15 cellular contexts compared by ENCODE assay signal in the genomic region with DNA sequence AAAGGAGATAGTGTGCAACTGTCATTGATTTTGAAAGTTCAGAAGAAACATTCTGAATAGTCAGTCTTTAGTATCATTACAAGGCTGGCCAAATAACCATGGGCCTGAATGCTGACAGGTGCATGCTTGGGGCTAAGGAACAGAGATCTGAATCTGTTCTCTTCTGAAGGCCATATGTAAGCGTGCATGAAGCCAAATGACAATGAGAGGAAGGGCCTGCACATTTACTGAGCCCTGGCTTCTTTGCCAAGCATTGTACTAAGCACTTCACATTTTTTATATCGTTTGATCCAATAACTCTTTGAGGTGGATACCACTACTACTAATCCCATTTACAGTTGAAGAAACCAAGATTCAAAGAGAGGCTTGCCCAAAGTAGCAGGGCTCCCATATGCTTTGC.
"Had no signal": no experiment of that assay in that cellular context is flagged by ENCODE, and none has a peak within 500 bp of the region (broad histone marks: within the 10 kb centered on the region; RNA-seq: fewer than 3 reads in every experiment).

No MANE protein-coding gene starts in this region.

- DNase-seq: activated CD4-positive, alpha-beta T cell treated with anti-CD3 and anti-CD28 coated beads for 4 hours; activated CD8-positive, alpha-beta memory T cell treated with anti-CD3 and anti-CD28 coated beads, Interleukin-2, amount 50 U/mL, for 4 hours; activated CD8-positive, alpha-beta T cell treated with anti-CD3 and anti-CD28 coated beads for 36 hours; activated gamma-delta T cell treated with Interleukin-2 at 50 U/mL for 16 hours; activated naive CD8-positive, alpha-beta T cell treated with anti-CD3 and anti-CD28 coated beads for 36 hours; activated T-cell treated with anti-CD3 and anti-CD28 coated beads, Interleukin-2, amount 50 U/mL, for 72 hours; effector memory CD4-positive, alpha-beta T cell; left cardiac atrium; mesendoderm; nephron progenitor cell; stimulated activated CD4-positive, alpha-beta T cell treated with anti-CD3 and anti-CD28 coated beads, Interleukin-15, amount 100 ng/mL, for 24 hours; stimulated activated CD4-positive, alpha-beta T cell treated with anti-CD3 and anti-CD28 coated beads, Interleukin-4, amount 100 ng/mL, for 24 hours; T-cell; T1000 had no signal

- H3K9me3 ChIP-seq: thoracic aorta had no signal

- H3K27ac ChIP-seq: thoracic aorta had no signal

- H3K4me3 ChIP-seq: thoracic aorta had no signal

- ATAC-seq: activated CD8-positive, alpha-beta T cell treated with anti-CD3 and anti-CD28 coated beads for 36 hours; activated T-cell treated with anti-CD3 and anti-CD28 coated beads, Interleukin-2, amount 50 U/mL, for 72 hours; T-cell had no signal

- H3K36me3 ChIP-seq: thoracic aorta had no signal
